In the genomic region with DNA sequence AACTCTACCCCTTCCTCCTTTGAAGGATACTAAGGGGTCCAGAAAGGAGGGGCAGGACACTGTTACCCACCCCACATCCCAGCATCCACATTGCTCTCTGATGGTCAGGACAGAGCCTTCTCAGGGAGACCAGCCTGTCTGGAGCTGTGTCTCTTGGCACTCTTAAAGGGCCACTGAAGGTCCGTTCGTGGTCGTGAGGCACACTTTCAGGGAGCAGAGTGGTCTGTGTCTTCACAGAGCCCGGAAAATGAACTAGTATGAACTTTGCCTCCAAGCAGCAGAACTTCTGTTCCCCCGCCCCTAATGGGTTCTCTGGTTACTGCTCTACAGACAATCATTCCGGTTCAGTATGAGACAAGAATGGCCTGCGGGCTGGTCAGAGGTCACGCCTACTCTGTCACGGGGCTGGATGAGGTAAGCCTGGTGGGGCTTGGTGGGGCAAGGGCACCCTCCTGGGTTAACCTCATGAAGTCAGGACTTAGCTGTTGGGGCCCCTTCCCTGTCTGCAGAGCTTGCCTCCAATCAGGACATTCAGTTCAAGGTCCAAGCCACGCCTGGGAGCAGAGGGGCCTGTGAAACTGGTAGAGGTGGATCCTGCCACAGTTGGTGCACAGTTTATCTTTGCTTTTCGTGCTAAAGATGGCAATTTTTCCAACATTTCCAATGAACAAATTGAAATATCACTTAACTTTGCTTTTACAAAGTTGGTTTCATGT, we compare ENCODE assay signal across 1 cellular context.
TF ChIP-seq lines count a peak whose summit lies in the region.

No MANE protein-coding gene starts in this region.

TF ChIP-seq in HepG2, 621 proteins besides CTCF, POLR2A, EP300 and RAD21 (continued from another document and continues in another):
- TF ChIP-seq ZNF142 (CRISPR knock-in tag; IDR thresholded peaks at IDR 0.05) (no peak), ZNF790 (CRISPR knock-in tag; IDR thresholded peaks at IDR 0.05; ENCODE audit: borderline replicate concordance) (no peak), ASH2L (IDR thresholded peaks at IDR 0.05; ENCODE audit: insufficient read length, low read depth, low read length) (peak; percentile 94), NPAS2 (CRISPR knock-in tag; IDR thresholded peaks at IDR 0.05; ENCODE audit: borderline replicate concordance) (no peak), ZNF329 (CRISPR knock-in tag; IDR thresholded peaks at IDR 0.05; ENCODE audit: low read depth) (peak; percentile 78; the same call in 1 of the 2 replicates), RFXAP (CRISPR knock-in tag; IDR thresholded peaks at IDR 0.05; ENCODE audit: borderline replicate concordance) (peak; percentile 78; the same call in 1 of the 2 replicates), ZNF530 (CRISPR knock-in tag; IDR thresholded peaks at IDR 0.05; ENCODE audit: low read depth) (no peak), TEAD3 (CRISPR knock-in tag; optimal IDR thresholded peaks at IDR 0.05; ENCODE audit: borderline replicate concordance) (peak; percentile 72), KLF16 (CRISPR knock-in tag; IDR thresholded peaks at IDR 0.05) (no peak; a peak in 1 of 4 replicates), ZNF646 (CRISPR knock-in tag; IDR thresholded peaks at IDR 0.05) (no peak), SNAI1 (CRISPR knock-in tag; IDR thresholded peaks at IDR 0.05; ENCODE audit: borderline replicate concordance) (no peak), RARG (CRISPR knock-in tag; IDR thresholded peaks at IDR 0.05; ENCODE audit: low read depth) (no peak), ZNF431 (CRISPR knock-in tag; IDR thresholded peaks at IDR 0.05; ENCODE audit: borderline replicate concordance, low read depth) (peak; percentile 70; the same call in 1 of the 2 replicates), ZZZ3 (CRISPR knock-in tag; IDR thresholded peaks at IDR 0.05; ENCODE audit: borderline replicate concordance) (peak; percentile 80), ZNF143 (CRISPR knock-in tag; IDR thresholded peaks at IDR 0.05) (no peak), ZNF704 (CRISPR knock-in tag; IDR thresholded peaks at IDR 0.05; ENCODE audit: borderline replicate concordance) (no peak; the same call in 1 of the 2 replicates), NFYC (CRISPR knock-in tag; IDR thresholded peaks at IDR 0.05) (peak; percentile 69), ZNF414 (CRISPR knock-in tag; IDR thresholded peaks at IDR 0.05) (no peak), FOXO4 (CRISPR knock-in tag; conservative IDR thresholded peaks at IDR 0.05) (no peak), HIC2 (CRISPR knock-in tag; IDR thresholded peaks at IDR 0.05; ENCODE audit: low read depth) (peak; percentile 49; the same call in 1 of the 2 replicates), HNF4A (CRISPR knock-in tag; IDR thresholded peaks at IDR 0.05) (peak; percentile 93), ESRRA (CRISPR knock-in tag; IDR thresholded peaks at IDR 0.05; ENCODE audit: low read depth) (peak; percentile 92), HOXA7 (CRISPR knock-in tag; IDR thresholded peaks at IDR 0.05) (no peak), ZNF382 (CRISPR knock-in tag; IDR thresholded peaks at IDR 0.05; ENCODE audit: borderline replicate concordance) (no peak), ZBED4 (CRISPR knock-in tag; IDR thresholded peaks at IDR 0.05; ENCODE audit: borderline replicate concordance) (no peak), MAZ (IDR thresholded peaks at IDR 0.05; ENCODE audit: borderline replicate concordance, low read depth, low read length) (peak; percentile 58; the same call in 1 of the 2 replicates), MAZ (CRISPR knock-in tag; IDR thresholded peaks at IDR 0.05; ENCODE audit: low read depth) (peak; percentile 84), ZNF749 (CRISPR knock-in tag; IDR thresholded peaks at IDR 0.05; ENCODE audit: borderline replicate concordance) (no peak), MED1 (CRISPR knock-in tag; IDR thresholded peaks at IDR 0.05) (peak; percentile 86)
